In genomic region chr11:106914409-106914808, GRCh38 we compare ENCODE assay signal across 25 cellular contexts.
A peak's percentile ranks its signal among the peaks of the same experiment; 100 is the strongest.
DNase-seq lines count a peak whose midpoint lies in the region; ATAC-seq, FAIRE-seq and TF ChIP-seq lines count a peak whose summit lies in the region.
"Had no signal": no experiment of that assay in that cellular context is flagged by ENCODE, and none has a peak within 500 bp of the region (broad histone marks: within the 10 kb centered on the region; RNA-seq: fewer than 3 reads in every experiment).

No MANE protein-coding gene starts in this region.

- H3K27ac Mint-ChIP-seq in WTC11: no peak overlapping the region
- H3K27ac Mint-ChIP-seq in activated CD4-positive, alpha-beta memory T cell treated with anti-CD3 and anti-CD28 coated beads, Interleukin-2, amount 10 ng/mL, durations not matched to agents 7 days and 5 days: no peak overlapping the region
- H3K27ac Mint-ChIP-seq in activated CD4-positive, alpha-beta T cell treated with anti-CD3 and anti-CD28 coated beads, Interleukin-2, amount 10 ng/mL, durations not matched to agents 24 days and 14 days: no peak overlapping the region
- H3K27ac Mint-ChIP-seq: CD14-positive monocyte; CD4-positive, alpha-beta T cell; CD8-positive, alpha-beta memory T cell; GM23338 had no signal

- H3K4me1 ChIP-seq in small intestine (ENCODE audit: control insufficient read depth in 2 of 2, insufficient read depth in 1 of 2, low read depth in 1 of 2, low read length in 1 of 2): no peaks in the 10 kb centered on the region
- H3K4me1 ChIP-seq: A549; BE2C; BLaER1 treated with 17β-estradiol and CSF1 and Interleukin-3, amounts not matched to agents 10 nM and 100 nM had no signal

- 0 out of 2 replicates have a peak, but pooled peaks cover 3% of the 10 kb centered on the region for H3K36me3 Mint-ChIP-seq in WTC11
- H3K36me3 Mint-ChIP-seq in activated CD4-positive, alpha-beta memory T cell treated with anti-CD3 and anti-CD28 coated beads, Interleukin-2, amount 10 ng/mL, durations not matched to agents 7 days and 5 days (ENCODE audit: low read depth): no peaks in the 10 kb centered on the region
- H3K36me3 Mint-ChIP-seq in activated CD4-positive, alpha-beta T cell treated with anti-CD3 and anti-CD28 coated beads, Interleukin-2, amount 10 ng/mL, durations not matched to agents 24 days and 14 days (ENCODE audit: low read depth): no peaks in the 10 kb centered on the region
- H3K36me3 Mint-ChIP-seq: CD14-positive monocyte; CD8-positive, alpha-beta memory T cell had no signal

- no peaks in the 10 kb centered on the region for H3K36me3 ChIP-seq in small intestine (ENCODE audit: control insufficient read depth in 2 of 2, insufficient read depth in 2 of 2, low read length in 2 of 2)
- H3K36me3 ChIP-seq: BE2C; BLaER1 treated with 17β-estradiol and CSF1 and Interleukin-3, amounts not matched to agents 10 nM and 100 nM had no signal

- no peak for DNase-seq in WTC11 (ENCODE audit: low spot score)
- no peak for DNase-seq in frontal cortex (ENCODE audit: low spot score in 2 of 2)
- DNase-seq in small intestine: no peak
- no peak for DNase-seq in activated CD4-positive, CD25-positive, alpha-beta regulatory T cell (lab: John Stamatoyannopoulos, UW)
- DNase-seq in activated CD4-positive, alpha-beta memory T cell treated with anti-CD3 and anti-CD28 coated beads, Interleukin-2, amount 10 ng/mL, durations not matched to agents 7 days and 5 days: no peak
- DNase-seq in activated CD4-positive, alpha-beta T cell treated with anti-CD3 and anti-CD28 coated beads, Interleukin-2, amount 10 ng/mL, durations not matched to agents 24 days and 14 days: no peak
- DNase-seq: ACHN; AML-193; BE2C; CD4-positive, alpha-beta T cell; CD8-positive, alpha-beta memory T cell; DMS 273 treated with DMSO at 0.1 percent for 48 hours; DMS79; EL; GF-D8; H9 had no signal

- POLR2A ChIA-PET in WTC11 (lab: Charles Lee): no interaction called here
- POLR2A ChIA-PET in activated CD4-positive, alpha-beta memory T cell treated with anti-CD3 and anti-CD28 coated beads, Interleukin-2, amount 10 ng/mL, durations not matched to agents 7 days and 5 days (lab: Charles Lee): no interaction called here

- CTCF ChIA-PET in WTC11 (lab: Charles Lee): no interaction called here
- CTCF ChIA-PET in activated CD4-positive, alpha-beta memory T cell treated with anti-CD3 and anti-CD28 coated beads, Interleukin-2, amount 10 ng/mL, durations not matched to agents 7 days and 5 days (lab: Charles Lee): no interaction called here

- H3K27me3 Mint-ChIP-seq in WTC11 (ENCODE audit: low read depth): no peaks in the 10 kb centered on the region
- H3K27me3 Mint-ChIP-seq in activated CD4-positive, alpha-beta memory T cell treated with anti-CD3 and anti-CD28 coated beads, Interleukin-2, amount 10 ng/mL, durations not matched to agents 7 days and 5 days: no peaks in the 10 kb centered on the region
- H3K27me3 Mint-ChIP-seq in activated CD4-positive, alpha-beta T cell treated with anti-CD3 and anti-CD28 coated beads, Interleukin-2, amount 10 ng/mL, durations not matched to agents 24 days and 14 days: no peaks in the 10 kb centered on the region
- H3K27me3 Mint-ChIP-seq: CD4-positive, alpha-beta T cell; CD8-positive, alpha-beta memory T cell had no signal

- ATAC-seq in WTC11: no peak
- ATAC-seq: A549, GM23338, HCT116 had no signal

- peak; percentile 85 for FAIRE-seq in A204.1 (lab: Jason Lieb, UNC)
- FAIRE-seq in frontal cortex (lab: Jason Lieb, UNC): peak; percentile 94
- FAIRE-seq in small intestine (lab: Jason Lieb, UNC): peak; percentile 44
- FAIRE-seq: A549, D721Med, GM12891, GM18507 had no signal

- no peaks in the 10 kb centered on the region for H3K9me3 ChIP-seq in small intestine (ENCODE audit: control insufficient read depth, low read depth)
- H3K9me3 ChIP-seq: A549, BE2C had no signal

- no peaks in the 10 kb centered on the region for H3K27me3 ChIP-seq in small intestine (ENCODE audit: control insufficient read depth in 2 of 2, insufficient read depth in 2 of 2, low read length in 2 of 2)
- H3K27me3 ChIP-seq: BE2C; BLaER1 treated with 17β-estradiol and CSF1 and Interleukin-3, amounts not matched to agents 10 nM and 100 nM had no signal

- peaks cover 5% of the 10 kb centered on the region for H3K9me3 Mint-ChIP-seq in WTC11
- H3K9me3 Mint-ChIP-seq in activated CD4-positive, alpha-beta memory T cell treated with anti-CD3 and anti-CD28 coated beads, Interleukin-2, amount 10 ng/mL, durations not matched to agents 7 days and 5 days: peaks cover 8% of the 10 kb centered on the region
- no peaks in the 10 kb centered on the region for H3K9me3 Mint-ChIP-seq in activated CD4-positive, alpha-beta T cell treated with anti-CD3 and anti-CD28 coated beads, Interleukin-2, amount 10 ng/mL, durations not matched to agents 24 days and 14 days

- 9 to 46% (median 19%) methylated on average over 1 of the region's 1 CpG for WGBS in small intestine, 3 donors

- no peaks in the 10 kb centered on the region for H3K4me1 Mint-ChIP-seq in WTC11
- no peaks in the 10 kb centered on the region for H3K4me1 Mint-ChIP-seq in activated CD4-positive, alpha-beta memory T cell treated with anti-CD3 and anti-CD28 coated beads, Interleukin-2, amount 10 ng/mL, durations not matched to agents 7 days and 5 days
- H3K4me1 Mint-ChIP-seq in activated CD4-positive, alpha-beta T cell treated with anti-CD3 and anti-CD28 coated beads, Interleukin-2, amount 10 ng/mL, durations not matched to agents 24 days and 14 days: no peaks in the 10 kb centered on the region
- H3K4me1 Mint-ChIP-seq: CD14-positive monocyte; CD8-positive, alpha-beta memory T cell; GM23338 had no signal

- H3K27ac ChIP-seq in small intestine (ENCODE audit: low read depth in 1 of 2, low read length in 1 of 2): no peak overlapping the region
- H3K27ac ChIP-seq: A549; BLaER1 treated with 17β-estradiol and CSF1 and Interleukin-3, amounts not matched to agents 10 nM and 100 nM had no signal

- no peak overlapping the region for H3K4me3 ChIP-seq in small intestine (ENCODE audit: low read depth in 1 of 2, low read length in 2 of 2)
- H3K4me3 ChIP-seq: A549; BLaER1 treated with 17β-estradiol and CSF1 and Interleukin-3, amounts not matched to agents 10 nM and 100 nM; GM23338 had no signal

- intact Hi-C loops in activated CD4-positive, alpha-beta T cell treated with anti-CD3 and anti-CD28 coated beads, Interleukin-2, amount 10 ng/mL, durations not matched to agents 24 days and 14 days (cut with micrococcal nuclease): no loop called here

- H3K4me3 Mint-ChIP-seq in WTC11: no peak overlapping the region
- no peak overlapping the region for H3K4me3 Mint-ChIP-seq in activated CD4-positive, alpha-beta memory T cell treated with anti-CD3 and anti-CD28 coated beads, Interleukin-2, amount 10 ng/mL, durations not matched to agents 7 days and 5 days
- H3K4me3 Mint-ChIP-seq in activated CD4-positive, alpha-beta T cell treated with anti-CD3 and anti-CD28 coated beads, Interleukin-2, amount 10 ng/mL, durations not matched to agents 24 days and 14 days: no peak overlapping the region
- H3K4me3 Mint-ChIP-seq: CD14-positive monocyte; CD4-positive, alpha-beta T cell; CD8-positive, alpha-beta memory T cell; GM23338; H9 had no signal

- no peak for TF ChIP-seq CTCF in WTC11 (IDR thresholded peaks at IDR 0.05)

TF ChIP-seq in WTC11, 78 proteins besides CTCF, POLR2A, EP300 and RAD21:
- TF ChIP-seq TP53 (CRISPR knock-in tag; IDR thresholded peaks at IDR 0.05): no peak
- TF ChIP-seq HMGA2 (CRISPR knock-in tag; IDR thresholded peaks at IDR 0.05): peak; percentile 92
- TF ChIP-seq ZMAT4 (CRISPR knock-in tag; IDR thresholded peaks at IDR 0.05): no peak
- TF ChIP-seq PRRX2 (CRISPR knock-in tag; IDR thresholded peaks at IDR 0.05): no peak
- TF ChIP-seq, protein P1, sequence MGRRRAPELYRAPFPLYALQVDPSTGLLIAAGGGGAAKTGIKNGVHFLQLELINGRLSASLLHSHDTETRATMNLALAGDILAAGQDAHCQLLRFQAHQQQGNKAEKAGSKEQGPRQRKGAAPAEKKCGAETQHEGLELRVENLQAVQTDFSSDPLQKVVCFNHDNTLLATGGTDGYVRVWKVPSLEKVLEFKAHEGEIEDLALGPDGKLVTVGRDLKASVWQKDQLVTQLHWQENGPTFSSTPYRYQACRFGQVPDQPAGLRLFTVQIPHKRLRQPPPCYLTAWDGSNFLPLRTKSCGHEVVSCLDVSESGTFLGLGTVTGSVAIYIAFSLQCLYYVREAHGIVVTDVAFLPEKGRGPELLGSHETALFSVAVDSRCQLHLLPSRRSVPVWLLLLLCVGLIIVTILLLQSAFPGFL (CRISPR knock-in tag; IDR thresholded peaks at IDR 0.05; ENCODE audit: borderline replicate concordance): no peak
